ENCODE assay signal across 8 cellular contexts in genomic region chr10:122267849-122268737, GRCh38. TPM values are rescaled to one million over a fixed set of nuclear protein-coding genes. Genes with fewer than 3 reads are reported as not detected.
DNase-seq lines count a peak whose midpoint lies in the region; ATAC-seq and TF ChIP-seq lines count a peak whose summit lies in the region.

No MANE protein-coding gene starts in this region.

- intact Hi-C loops in breast epithelium (cut with DNase I; ENCODE audit: low total_unique reads), result no loop called here

- no peak overlapping the region for H3K27ac ChIP-seq in breast epithelium

- H3K36me3 ChIP-seq in breast epithelium, result no peaks in the 10 kb centered on the region

- peaks cover 0 to 2% of the 10 kb centered on the region in 2 donors for H3K9me3 ChIP-seq in breast epithelium

- H3K4me3 ChIP-seq in breast epithelium, result no peak overlapping the region

- H3K27me3 ChIP-seq in breast epithelium, result no peaks in the 10 kb centered on the region

- no peak for TF ChIP-seq POLR2A in breast epithelium (IDR thresholded peaks at IDR 0.05)

- TF ChIP-seq CTCF in breast epithelium (IDR thresholded peaks at IDR 0.05), result peak; percentile 52 to 81 (median 52)

- no peaks in the 10 kb centered on the region for H3K4me1 ChIP-seq in breast epithelium

- peak; percentile 84 for ATAC-seq in GM19452 (IDR thresholded peaks at IDR 0.05; ENCODE audit: unreplicated experiment)

- DNase-seq in CMK (ENCODE audit: low read depth) (peak; percentile 5), HPDE6-E6E7 (ENCODE audit: extremely low spot score) (peak; percentile 75), T-helper 9 cell (peak; percentile 21), breast epithelium (ENCODE audit: low spot score in 2 of 2) (no peak), left kidney (ENCODE audit: low read depth, low spot score) (peak; percentile 64), putamen (ENCODE audit: low spot score) (no peak)
- DNase-seq in stimulated activated CD8-positive, alpha-beta memory T cell treated with anti-CD3 and anti-CD28 coated beads, Interleukin-12 subunit alpha, Interleukin-12 subunit beta, amount 100 ng/mL, for 24 hours (ENCODE audit: extremely low read depth), result peak; percentile 2

RNA-seq across cellular contexts. Expression of gene BTBD16, which starts 3.0 kb away (rescaled TPM):
- under 1 TPM in 1 of 3 donors, not detected in 2; 0.29 TPM for total RNA-seq in breast epithelium

Comparison
In these comparisons a context has a peak if more than half of its experiments do, and no peak if none do; other contexts are left out.
1. DNase-seq: peak in CMK (single experiment), HPDE6-E6E7 (single experiment), T-helper 9 cell (single experiment), left kidney (single experiment) and stimulated activated CD8-positive, alpha-beta memory T cell treated with anti-CD3 and anti-CD28 coated beads, Interleukin-12 subunit alpha, Interleukin-12 subunit beta, amount 100 ng/mL, for 24 hours (single experiment); none in breast epithelium (0 of 2) and putamen (single experiment).